Comparison of ENCODE assay signal across 13 cellular contexts in the genomic region with DNA sequence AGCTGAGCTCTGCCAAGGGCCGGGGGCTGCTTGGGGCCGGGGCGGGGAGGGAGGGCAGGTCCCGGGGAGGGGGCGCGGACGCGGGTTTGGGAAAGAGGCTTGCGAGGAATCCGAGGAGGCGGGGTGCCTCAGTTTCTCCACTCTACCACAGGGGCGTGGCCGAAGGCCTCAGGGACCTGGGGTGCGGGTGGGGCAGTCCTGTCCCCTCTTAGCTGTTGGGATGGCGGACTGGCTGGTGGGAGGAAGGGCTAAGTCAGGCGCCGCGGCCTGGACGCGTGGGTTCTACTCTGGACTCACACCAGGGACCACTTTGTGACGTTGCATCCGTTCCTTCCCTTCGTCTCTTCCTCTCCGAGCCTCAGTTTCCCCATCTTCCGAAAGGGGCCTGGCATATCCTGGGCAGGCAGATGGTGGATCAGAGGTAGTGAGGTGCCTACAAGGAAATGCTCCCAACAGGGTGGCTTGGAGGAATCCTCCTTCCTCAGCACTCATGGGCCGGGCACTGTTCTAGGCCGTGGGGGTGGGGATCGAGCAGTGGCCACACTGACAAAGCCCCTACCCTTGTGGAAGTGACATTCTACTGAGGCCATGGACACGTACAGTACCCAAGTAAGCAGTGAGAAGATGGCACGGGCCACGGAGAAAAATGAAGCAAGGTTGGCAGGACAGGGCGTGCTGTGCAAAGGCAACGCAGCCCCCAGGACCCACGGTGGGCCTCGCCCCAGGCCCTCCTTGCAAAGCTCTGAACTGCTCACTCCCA. TPM values are rescaled to one million over a fixed set of nuclear protein-coding genes. Genes with fewer than 3 reads are reported as not detected.
DNase-seq lines count a peak whose midpoint lies in the region; ATAC-seq and TF ChIP-seq lines count a peak whose summit lies in the region.
"Had no signal": no experiment of that assay in that cellular context is flagged by ENCODE, and none has a peak within 500 bp of the region (broad histone marks: within the 10 kb centered on the region; RNA-seq: fewer than 3 reads in every experiment).

No MANE protein-coding gene starts in this region.

- no peaks in the 10 kb centered on the region for H3K36me3 ChIP-seq in left ventricle myocardium inferior
- no peaks in the 10 kb centered on the region for H3K36me3 ChIP-seq in vagina

- H3K27me3 Mint-ChIP-seq in effector memory CD8-positive, alpha-beta T cell, result peaks cover 42 to 67% of the 10 kb centered on the region in 2 donors
- H3K27me3 Mint-ChIP-seq in nephron progenitor cell (ENCODE audit: low read depth, poor library complexity), result peaks cover 20% of the 10 kb centered on the region

- H3K9me3 Mint-ChIP-seq in effector memory CD8-positive, alpha-beta T cell, result no peaks in the 10 kb centered on the region
- H3K9me3 Mint-ChIP-seq in nephron progenitor cell, result peaks cover 5% of the 10 kb centered on the region

- peaks cover 6 to 9% of the 10 kb centered on the region in 2 donors for H3K4me1 Mint-ChIP-seq in effector memory CD8-positive, alpha-beta T cell (ENCODE audit: low read depth in 2 of 2)
- H3K4me1 Mint-ChIP-seq in nephron progenitor cell, result peaks cover 34% of the 10 kb centered on the region

- intact Hi-C loops in left ventricle myocardium inferior (cut with micrococcal nuclease), result no loop called here
- intact Hi-C loops in cardiac septum (cut with DNase I), result no loop called here
- intact Hi-C loops in vagina (cut with DNase I), result no loop called here

- H3K4me3 Mint-ChIP-seq in effector memory CD8-positive, alpha-beta T cell, result peak overlapping the region; percentile 48 to 80
- peak overlapping the region; percentile 76 for H3K4me3 Mint-ChIP-seq in nephron progenitor cell

- DNase-seq in left ventricle myocardium inferior, result no peak
- DNase-seq in cardiac septum (ENCODE audit: low spot score), result no peak
- no peak for DNase-seq in effector memory CD8-positive, alpha-beta T cell
- DNase-seq in nephron progenitor cell, result no peak
- no peak for DNase-seq in vagina (ENCODE audit: extremely low spot score in 2 of 2)
- no peak for DNase-seq in UCSD-AML1 (lab: John Stamatoyannopoulos, UW; ENCODE audit: unreplicated experiment)
- no peak for DNase-seq in A172 (ENCODE audit: low spot score)
- no peak for DNase-seq in DMS153 treated with DMSO at 0.1 percent for 48 hours (lab: John Stamatoyannopoulos, UW; ENCODE audit: unreplicated experiment)
- DNase-seq: activated naive CD4-positive, alpha-beta T cell treated with anti-CD3 and anti-CD28 coated beads, Interleukin-2, amount 50 U/mL, for 16 hours; CD4-positive, CD25-positive, alpha-beta regulatory T cell; kidney glomerular epithelial cell; small intestine; T1000 had no signal

- H3K27ac ChIP-seq in left ventricle myocardium inferior (replicated peaks), result no peak overlapping the region
- no peak overlapping the region for H3K27ac ChIP-seq in vagina

- H3K4me3 ChIP-seq in left ventricle myocardium inferior (peak overlapping the region; percentile 56), vagina (peak overlapping the region; percentile 41 to 59)

- H3K4me1 ChIP-seq in left ventricle myocardium inferior (peaks cover 16% of the 10 kb centered on the region), vagina (peaks cover 17% of the 10 kb centered on the region)

- no peaks in the 10 kb centered on the region for H3K36me3 Mint-ChIP-seq in effector memory CD8-positive, alpha-beta T cell (ENCODE audit: insufficient read depth)
- no peaks in the 10 kb centered on the region for H3K36me3 Mint-ChIP-seq in nephron progenitor cell (ENCODE audit: low read depth)
- H3K36me3 Mint-ChIP-seq: CD4-positive, CD25-positive, alpha-beta regulatory T cell had no signal

- TF ChIP-seq CTCF in left ventricle myocardium inferior (IDR thresholded peaks at IDR 0.05; ENCODE audit: borderline replicate concordance) (no peak), nephron progenitor cell (IDR thresholded peaks at IDR 0.05) (no peak), vagina (IDR thresholded peaks at IDR 0.05) (no peak)

- H3K9me3 ChIP-seq in left ventricle myocardium inferior (replicated peaks) (no peaks in the 10 kb centered on the region), vagina (no peaks in the 10 kb centered on the region)

- TF ChIP-seq POLR2A in vagina (IDR thresholded peaks at IDR 0.05), result no peak

- no peak for ATAC-seq in effector memory CD8-positive, alpha-beta T cell (replicated peaks)

- H3K27me3 ChIP-seq in left ventricle myocardium inferior (ENCODE audit: low read depth), result peaks cover 63% of the 10 kb centered on the region
- H3K27me3 ChIP-seq in vagina, result no peaks in the 10 kb centered on the region

- no peak overlapping the region for H3K27ac Mint-ChIP-seq in effector memory CD8-positive, alpha-beta T cell
- H3K27ac Mint-ChIP-seq in nephron progenitor cell, result no peak overlapping the region

RNA-seq across cellular contexts. Expression of a gene that starts 13.2 kb away (rescaled TPM):
- total RNA-seq in left ventricle myocardium inferior (not detected), cardiac septum (not detected), vagina (not detected)
- not detected in 2 replicates for total RNA-seq in A172 (2014; rRNA removed; shearing (Covaris generic))
- total RNA-seq: CD4-positive, CD25-positive, alpha-beta regulatory T cell had no signal
